In the genomic region with DNA sequence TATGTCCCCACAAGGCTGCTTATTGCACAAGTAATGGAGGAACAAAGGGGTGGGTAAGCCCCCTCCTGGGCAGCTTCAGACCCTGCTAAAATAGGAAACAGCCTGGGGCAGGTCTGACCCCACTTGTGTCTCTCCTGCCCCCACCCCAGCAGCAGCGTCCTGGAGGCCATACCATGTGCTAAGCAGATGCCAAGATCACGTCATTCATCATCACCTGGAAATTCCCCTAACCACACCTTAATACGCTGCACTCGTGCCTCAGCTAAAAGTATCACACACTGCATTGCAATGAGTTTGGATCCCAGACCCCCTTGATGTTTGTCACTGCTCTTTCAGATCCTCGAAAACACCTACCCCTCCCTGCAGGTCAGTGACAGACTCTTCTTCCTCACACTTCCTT, we compare ENCODE assay signal across 12 cellular contexts.
A peak's percentile ranks its signal among the peaks of the same experiment; 100 is the strongest.
DNase-seq lines count a peak whose midpoint lies in the region; ATAC-seq and TF ChIP-seq lines count a peak whose summit lies in the region.
"Had no signal": no experiment of that assay in that cellular context is flagged by ENCODE, and none has a peak within 500 bp of the region (broad histone marks: within the 10 kb centered on the region; RNA-seq: fewer than 3 reads in every experiment).

No MANE protein-coding gene starts in this region.

- no peak for TF ChIP-seq CTCF in GM20000 (IDR thresholded peaks at IDR 0.05; ENCODE audit: extremely low read depth, missing control alignments)

- no peak overlapping the region for H3K4me3 Mint-ChIP-seq in activated naive CD8-positive, alpha-beta T cell

- peak overlapping the region; percentile 31 for H3K27ac Mint-ChIP-seq in activated naive CD8-positive, alpha-beta T cell

- no peak for ATAC-seq in GM21576 (IDR thresholded peaks at IDR 0.05; ENCODE audit: unreplicated experiment)

- DNase-seq in activated CD4-positive, alpha-beta T cell treated with anti-CD3 and anti-CD28 coated beads for 48 hours, result peak; percentile 26
- no peak for DNase-seq in activated CD4-positive, alpha-beta T cell treated with anti-CD3 and anti-CD28 coated beads for 1 hour
- DNase-seq in GM20000 (ENCODE audit: low spot score), result peak; percentile 50
- DNase-seq in stimulated activated CD4-positive, alpha-beta T cell treated with anti-CD3 and anti-CD28 coated beads, Interleukin-15, amount 100 ng/mL, for 48 hours (ENCODE audit: low read depth in 2 of 2), result peak; percentile 9 to 10
- no peak for DNase-seq in UCSD-AML1 (lab: John Stamatoyannopoulos, UW; ENCODE audit: unreplicated experiment)
- DNase-seq in caudate nucleus (lab: John Stamatoyannopoulos, UW), result no peak
- DNase-seq: DMS53, GOT3, NCI-H226, Right ventricle myocardium superior had no signal

- no peaks in the 10 kb centered on the region for H3K27me3 Mint-ChIP-seq in activated naive CD8-positive, alpha-beta T cell

- H3K36me3 Mint-ChIP-seq in activated naive CD8-positive, alpha-beta T cell, result no peaks in the 10 kb centered on the region

- H3K9me3 Mint-ChIP-seq in activated naive CD8-positive, alpha-beta T cell (ENCODE audit: low read depth), result no peaks in the 10 kb centered on the region

- H3K27ac ChIP-seq in caudate nucleus (ENCODE audit: low read depth, low read length), result no peak overlapping the region

- H3K4me1 Mint-ChIP-seq in activated naive CD8-positive, alpha-beta T cell (ENCODE audit: low read depth), result peaks cover 11% of the 10 kb centered on the region

Comparison
In these comparisons a context has a peak if more than half of its experiments do, and no peak if none do; other contexts are left out.
1. DNase-seq: peak in activated CD4-positive, alpha-beta T cell treated with anti-CD3 and anti-CD28 coated beads for 48 hours (single experiment), GM20000 (single experiment) and stimulated activated CD4-positive, alpha-beta T cell treated with anti-CD3 and anti-CD28 coated beads, Interleukin-15, amount 100 ng/mL, for 48 hours (2 of 2); none in activated CD4-positive, alpha-beta T cell treated with anti-CD3 and anti-CD28 coated beads for 1 hour (single experiment), UCSD-AML1 (single experiment) and caudate nucleus (0 of 61).